In the genomic region with DNA sequence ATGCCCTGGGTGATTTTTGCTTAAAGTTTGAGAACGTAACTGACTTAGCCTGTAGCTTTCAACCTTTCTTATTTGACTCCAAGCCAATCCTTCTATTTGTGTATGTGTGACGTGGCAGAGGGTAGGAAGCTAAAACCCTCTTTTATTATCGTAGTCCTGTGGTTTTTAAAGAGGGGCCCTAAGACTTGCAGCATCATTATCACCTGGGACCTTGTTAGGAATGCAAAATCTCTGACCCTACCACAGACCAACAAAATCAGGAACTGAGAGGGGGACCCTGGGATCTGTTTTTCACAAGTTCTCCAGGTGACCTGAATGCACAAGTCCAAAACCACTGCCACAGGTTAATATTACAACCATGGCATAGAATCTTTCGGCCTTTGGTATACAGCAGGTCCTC, we compare ENCODE assay signal across 14 cellular contexts.
DNase-seq lines count a peak whose midpoint lies in the region; ATAC-seq, FAIRE-seq and TF ChIP-seq lines count a peak whose summit lies in the region.
"Had no signal": no experiment of that assay in that cellular context is flagged by ENCODE, and none has a peak within 500 bp of the region (broad histone marks: within the 10 kb centered on the region; RNA-seq: fewer than 3 reads in every experiment).

No MANE protein-coding gene starts in this region.

- no peaks in the 10 kb centered on the region for H3K9me3 ChIP-seq in Karpas-422 (ENCODE audit: low read length)
- no peaks in the 10 kb centered on the region for H3K9me3 ChIP-seq in smooth muscle cell (replicated peaks; ENCODE audit: low read depth)
- H3K9me3 ChIP-seq: pancreas, SJSA1 had no signal

- H3K36me3 ChIP-seq in Karpas-422 (ENCODE audit: insufficient read depth, low read length) (no peaks in the 10 kb centered on the region), smooth muscle cell (ENCODE audit: low read depth) (no peaks in the 10 kb centered on the region)
- H3K36me3 ChIP-seq: pancreas, SJSA1 had no signal

- no peak for TF ChIP-seq CTCF in smooth muscle cell (IDR thresholded peaks at IDR 0.05; ENCODE audit: borderline replicate concordance, insufficient read depth, poor library complexity, severe bottlenecking)

- peak overlapping the region; percentile 46 for H3K9ac ChIP-seq in Karpas-422 (ENCODE audit: low read length)
- H3K9ac ChIP-seq in smooth muscle cell (ENCODE audit: low read depth) = no peak overlapping the region

- H2AFZ ChIP-seq in Karpas-422 (ENCODE audit: low read length) (no peak overlapping the region), smooth muscle cell (ENCODE audit: low read depth) (no peak overlapping the region)

- H3K4me1 ChIP-seq in Karpas-422 (ENCODE audit: low read length) (peaks cover 96% of the 10 kb centered on the region), smooth muscle cell (ENCODE audit: low read depth) (peaks cover 7% of the 10 kb centered on the region)

- H3F3A ChIP-seq in smooth muscle cell (ENCODE audit: low read depth) = peaks cover under 1% of the 10 kb centered on the region

- no peaks in the 10 kb centered on the region for H3K27me3 ChIP-seq in Karpas-422 (ENCODE audit: low read length)
- H3K27me3 ChIP-seq in smooth muscle cell (ENCODE audit: low read depth) = no peaks in the 10 kb centered on the region
- H3K27me3 ChIP-seq: pancreas, SJSA1 had no signal

- DNase-seq in GM12891 (ENCODE audit: insufficient read length, low spot score) = no peak
- peak; percentile 65 for DNase-seq in Karpas-422
- no peak for DNase-seq in stimulated activated CD4-positive, alpha-beta T cell treated with anti-CD3 and anti-CD28 coated beads, Interleukin-15, amount 100 ng/mL, for 24 hours
- DNase-seq in smooth muscle cell (lab: John Stamatoyannopoulos, UW; ENCODE audit: unreplicated experiment) = no peak
- DNase-seq in HuH-7 (ENCODE audit: low spot score) = no peak
- no peak for DNase-seq in DMS153 (lab: John Stamatoyannopoulos, UW)
- DNase-seq: activated T-cell treated with anti-CD3 and anti-CD28 coated beads, Interleukin-2, amount 50 U/mL, for 72 hours; GF-D8; left ventricle myocardium superior; NCI-H1105 treated with DMSO at 0.1 percent for 48 hours; pancreas had no signal

- H4K20me1 ChIP-seq in Karpas-422 (ENCODE audit: insufficient read depth, low read depth, low read length) (peaks cover 11% of the 10 kb centered on the region; the same call in 1 of the 2 replicates), smooth muscle cell (ENCODE audit: low read depth) (peaks cover 29% of the 10 kb centered on the region)

- FAIRE-seq in GM12891 (lab: Jason Lieb, UNC) = peak; percentile 76
- FAIRE-seq: pancreas had no signal

- H3K4me3 ChIP-seq in Karpas-422 (ENCODE audit: low read length) (no peak overlapping the region), smooth muscle cell (no peak overlapping the region)
- H3K4me3 ChIP-seq: pancreas, SJSA1 had no signal

- H3K27ac ChIP-seq in Karpas-422 (ENCODE audit: low read length) (peak overlapping the region; percentile 86), smooth muscle cell (ENCODE audit: low read depth) (no peak overlapping the region)
- H3K27ac ChIP-seq: pancreas had no signal

- H3K79me2 ChIP-seq in Karpas-422 (ENCODE audit: low read length) = peaks cover 98% of the 10 kb centered on the region
- H3K79me2 ChIP-seq in smooth muscle cell (ENCODE audit: low read depth) = no peaks in the 10 kb centered on the region

- TF ChIP-seq POLR2A in GM12891 (IDR thresholded peaks at IDR 0.05; ENCODE audit: low read depth, low read length) = no peak

- 97% methylated on average over 4 of the region's 4 CpGs for WGBS in smooth muscle cell (ENCODE audit: low lambda C conversion rate)

- H3K4me2 ChIP-seq in Karpas-422 (ENCODE audit: low read depth, low read length, poor library complexity, severe bottlenecking) (peak overlapping the region; percentile 34), smooth muscle cell (no peak overlapping the region)

- H3K9me2 ChIP-seq in Karpas-422 (replicated peaks; ENCODE audit: insufficient read depth, low read length) = no peaks in the 10 kb centered on the region

- ATAC-seq in GM19395 (IDR thresholded peaks at IDR 0.05; ENCODE audit: unreplicated experiment) (peak; percentile 72), HG02884 (IDR thresholded peaks at IDR 0.05; ENCODE audit: unreplicated experiment) (peak; percentile 36)
- ATAC-seq: activated T-cell treated with anti-CD3 and anti-CD28 coated beads, Interleukin-2, amount 50 U/mL, for 72 hours; left ventricle myocardium superior; pancreas had no signal

TF ChIP-seq in GM12891, 5 proteins besides CTCF, POLR2A, EP300 and RAD21:
- TF ChIP-seq POU2F2 (IDR thresholded peaks at IDR 0.05; ENCODE audit: low read depth, low read length) (peak; percentile 56; the same call in 1 of the 2 replicates), PAX5 (IDR thresholded peaks at IDR 0.05; ENCODE audit: insufficient read depth, low read length, severe bottlenecking) (no peak), POLR2AphosphoS5 (IDR thresholded peaks at IDR 0.05; ENCODE audit: low read depth, low read length) (no peak), TAF1 (IDR thresholded peaks at IDR 0.05; ENCODE audit: low read depth, low read length) (no peak), SPI1 (IDR thresholded peaks at IDR 0.05; ENCODE audit: low read depth, low read length) (peak; percentile 95)
